1 cellular context compared by ENCODE assay signal in the genomic region with DNA sequence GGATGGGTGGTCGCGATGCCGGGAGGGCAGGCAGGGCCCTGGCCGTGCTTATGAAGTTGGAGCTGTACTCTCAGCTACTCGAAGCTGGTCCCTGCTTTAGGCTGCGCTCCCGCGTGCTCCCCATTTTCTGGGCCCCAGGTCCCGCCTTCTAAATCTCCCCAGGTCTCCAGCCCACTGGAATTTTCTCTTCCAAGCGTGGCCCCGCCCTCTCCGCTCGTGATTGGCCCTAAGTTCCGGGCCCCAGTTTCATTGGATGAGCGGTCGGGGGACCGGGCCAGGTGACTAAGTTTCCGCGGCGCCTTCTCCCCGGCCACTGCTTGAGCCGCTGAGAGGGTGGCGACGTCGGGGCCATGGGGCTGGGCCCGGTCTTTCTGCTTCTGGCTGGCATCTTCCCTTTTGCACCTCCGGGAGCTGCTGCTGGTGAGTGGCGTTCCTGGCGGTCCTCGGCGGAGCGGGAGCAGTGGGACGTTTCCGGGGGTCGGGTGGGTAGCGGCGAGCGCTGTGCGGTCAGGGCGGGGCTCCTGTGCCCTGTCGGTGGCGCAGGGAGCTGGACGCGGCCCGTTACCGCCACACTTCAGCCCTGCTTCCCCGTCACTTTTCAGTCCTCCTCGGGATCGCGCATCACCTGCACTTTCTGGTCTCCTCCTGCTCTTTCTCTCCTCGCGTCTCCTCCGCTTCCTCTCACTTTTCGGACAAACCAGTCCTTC.
TF ChIP-seq lines count a peak whose summit lies in the region.

A gene (plus strand): TSS at position 313 of the 707 bp plus-strand sequence. CDS start 38 bp downstream, at position 351.

TF ChIP-seq in K562, 482 proteins besides CTCF, POLR2A, EP300 and RAD21 (continued from another document and continues in another):
- TF ChIP-seq, protein P1, sequence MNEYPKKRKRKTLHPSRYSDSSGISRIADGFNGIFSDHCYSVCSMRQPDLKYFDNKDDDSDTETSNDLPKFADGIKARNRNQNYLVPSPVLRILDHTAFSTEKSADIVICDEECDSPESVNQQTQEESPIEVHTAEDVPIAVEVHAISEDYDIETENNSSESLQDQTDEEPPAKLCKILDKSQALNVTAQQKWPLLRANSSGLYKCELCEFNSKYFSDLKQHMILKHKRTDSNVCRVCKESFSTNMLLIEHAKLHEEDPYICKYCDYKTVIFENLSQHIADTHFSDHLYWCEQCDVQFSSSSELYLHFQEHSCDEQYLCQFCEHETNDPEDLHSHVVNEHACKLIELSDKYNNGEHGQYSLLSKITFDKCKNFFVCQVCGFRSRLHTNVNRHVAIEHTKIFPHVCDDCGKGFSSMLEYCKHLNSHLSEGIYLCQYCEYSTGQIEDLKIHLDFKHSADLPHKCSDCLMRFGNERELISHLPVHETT (CRISPR knock-in tag; conservative IDR thresholded peaks at IDR 0.05 in 1 of 2, IDR thresholded peaks at IDR 0.05 in 1 of 2): no peak
- TF ChIP-seq, protein P2, sequence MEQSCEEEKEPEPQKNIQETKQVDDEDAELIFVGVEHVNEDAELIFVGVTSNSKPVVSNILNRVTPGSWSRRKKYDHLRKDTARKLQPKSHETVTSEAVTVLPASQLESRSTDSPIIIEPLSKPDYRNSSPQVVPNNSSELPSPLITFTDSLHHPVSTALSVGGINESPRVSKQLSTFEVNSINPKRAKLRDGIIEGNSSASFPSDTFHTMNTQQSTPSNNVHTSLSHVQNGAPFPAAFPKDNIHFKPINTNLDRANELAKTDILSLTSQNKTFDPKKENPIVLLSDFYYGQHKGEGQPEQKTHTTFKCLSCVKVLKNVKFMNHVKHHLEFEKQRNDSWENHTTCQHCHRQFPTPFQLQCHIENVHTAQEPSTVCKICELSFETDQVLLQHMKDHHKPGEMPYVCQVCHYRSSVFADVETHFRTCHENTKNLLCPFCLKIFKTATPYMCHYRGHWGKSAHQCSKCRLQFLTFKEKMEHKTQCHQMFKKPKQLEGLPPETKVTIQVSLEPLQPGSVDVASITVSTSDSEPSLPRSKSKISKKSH (CRISPR knock-in tag; IDR thresholded peaks at IDR 0.05): no peak
- TF ChIP-seq CEBPG (CRISPR knock-in tag; IDR thresholded peaks at IDR 0.05) (no peak), CEBPG (tag; conservative IDR thresholded peaks at IDR 0.05 in 1 of 2, IDR thresholded peaks at IDR 0.05 in 1 of 2) (no peak), BRF1 (IDR thresholded peaks at IDR 0.05; ENCODE audit: borderline replicate concordance, extremely low read depth, insufficient read length) (no peak), MYBL2 (IDR thresholded peaks at IDR 0.05; ENCODE audit: low read depth) (no peak), MYBL2 (CRISPR knock-in tag; IDR thresholded peaks at IDR 0.05; ENCODE audit: borderline replicate concordance) (no peak), JUN (IDR thresholded peaks at IDR 0.05; ENCODE audit: borderline replicate concordance, low read depth, low read length) (no peak), JUN (CRISPR knock-in tag; IDR thresholded peaks at IDR 0.05; ENCODE audit: borderline replicate concordance) (no peak), ZNF347 (CRISPR knock-in tag; IDR thresholded peaks at IDR 0.05; ENCODE audit: low read depth) (no peak), ZNF165 (CRISPR knock-in tag; IDR thresholded peaks at IDR 0.05; ENCODE audit: borderline replicate concordance) (no peak), ZNF77 (CRISPR knock-in tag; IDR thresholded peaks at IDR 0.05) (no peak), FOXA1 (IDR thresholded peaks at IDR 0.05; ENCODE audit: borderline replicate concordance) (no peak), XRCC5 (IDR thresholded peaks at IDR 0.05; ENCODE audit: low read depth, low read length) (peak; percentile 36; the same call in 1 of the 2 replicates), ZNF134 (CRISPR knock-in tag; conservative IDR thresholded peaks at IDR 0.05) (peak; percentile 50; the same call in 1 of the 2 replicates), FOXJ3 (CRISPR knock-in tag; IDR thresholded peaks at IDR 0.05) (no peak), LCOR (CRISPR knock-in tag; IDR thresholded peaks at IDR 0.05) (peak; percentile 91), NCOA6 (IDR thresholded peaks at IDR 0.05) (no peak), FUS (optimal IDR thresholded peaks at IDR 0.05; ENCODE audit: low read depth, low read length) (no peak), HSF4 (CRISPR knock-in tag; IDR thresholded peaks at IDR 0.05; ENCODE audit: borderline replicate concordance) (no peak), ADNP (tag; IDR thresholded peaks at IDR 0.05) (no peak), SMAD4 (CRISPR knock-in tag; conservative IDR thresholded peaks at IDR 0.05) (peak; percentile 50; the same call in 1 of the 2 replicates), BMI1 (IDR thresholded peaks at IDR 0.05; ENCODE audit: low read length) (no peak), STAT5A (IDR thresholded peaks at IDR 0.05; ENCODE audit: borderline replicate concordance, low read length) (no peak), SUPT5H (IDR thresholded peaks at IDR 0.05) (peak; percentile 82), POLR2H (tag; IDR thresholded peaks at IDR 0.05; ENCODE audit: low read depth) (no peak), ZNF766 (CRISPR knock-in tag; conservative IDR thresholded peaks at IDR 0.05) (no peak), TCF7L2 (IDR thresholded peaks at IDR 0.05; ENCODE audit: low read depth, low read length) (no peak), MED1 (CRISPR knock-in tag; IDR thresholded peaks at IDR 0.05; ENCODE audit: borderline replicate concordance) (no peak)
- TF ChIP-seq, protein P3, sequence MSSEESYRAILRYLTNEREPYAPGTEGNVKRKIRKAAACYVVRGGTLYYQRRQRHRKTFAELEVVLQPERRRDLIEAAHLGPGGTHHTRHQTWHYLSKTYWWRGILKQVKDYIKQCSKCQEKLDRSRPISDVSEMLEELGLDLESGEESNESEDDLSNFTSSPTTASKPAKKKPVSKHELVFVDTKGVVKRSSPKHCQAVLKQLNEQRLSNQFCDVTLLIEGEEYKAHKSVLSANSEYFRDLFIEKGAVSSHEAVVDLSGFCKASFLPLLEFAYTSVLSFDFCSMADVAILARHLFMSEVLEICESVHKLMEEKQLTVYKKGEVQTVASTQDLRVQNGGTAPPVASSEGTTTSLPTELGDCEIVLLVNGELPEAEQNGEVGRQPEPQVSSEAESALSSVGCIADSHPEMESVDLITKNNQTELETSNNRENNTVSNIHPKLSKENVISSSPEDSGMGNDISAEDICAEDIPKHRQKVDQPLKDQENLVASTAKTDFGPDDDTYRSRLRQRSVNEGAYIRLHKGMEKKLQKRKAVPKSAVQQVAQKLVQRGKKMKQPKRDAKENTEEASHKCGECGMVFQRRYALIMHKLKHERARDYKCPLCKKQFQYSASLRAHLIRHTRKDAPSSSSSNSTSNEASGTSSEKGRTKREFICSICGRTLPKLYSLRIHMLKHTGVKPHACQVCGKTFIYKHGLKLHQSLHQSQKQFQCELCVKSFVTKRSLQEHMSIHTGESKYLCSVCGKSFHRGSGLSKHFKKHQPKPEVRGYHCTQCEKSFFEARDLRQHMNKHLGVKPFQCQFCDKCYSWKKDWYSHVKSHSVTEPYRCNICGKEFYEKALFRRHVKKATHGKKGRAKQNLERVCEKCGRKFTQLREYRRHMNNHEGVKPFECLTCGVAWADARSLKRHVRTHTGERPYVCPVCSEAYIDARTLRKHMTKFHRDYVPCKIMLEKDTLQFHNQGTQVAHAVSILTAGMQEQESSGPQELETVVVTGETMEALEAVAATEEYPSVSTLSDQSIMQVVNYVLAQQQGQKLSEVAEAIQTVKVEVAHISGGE (CRISPR knock-in tag; IDR thresholded peaks at IDR 0.05): peak in 1 of 3 experiments; percentile 74; a peak in 2 of 6 replicates
- TF ChIP-seq, protein P4, sequence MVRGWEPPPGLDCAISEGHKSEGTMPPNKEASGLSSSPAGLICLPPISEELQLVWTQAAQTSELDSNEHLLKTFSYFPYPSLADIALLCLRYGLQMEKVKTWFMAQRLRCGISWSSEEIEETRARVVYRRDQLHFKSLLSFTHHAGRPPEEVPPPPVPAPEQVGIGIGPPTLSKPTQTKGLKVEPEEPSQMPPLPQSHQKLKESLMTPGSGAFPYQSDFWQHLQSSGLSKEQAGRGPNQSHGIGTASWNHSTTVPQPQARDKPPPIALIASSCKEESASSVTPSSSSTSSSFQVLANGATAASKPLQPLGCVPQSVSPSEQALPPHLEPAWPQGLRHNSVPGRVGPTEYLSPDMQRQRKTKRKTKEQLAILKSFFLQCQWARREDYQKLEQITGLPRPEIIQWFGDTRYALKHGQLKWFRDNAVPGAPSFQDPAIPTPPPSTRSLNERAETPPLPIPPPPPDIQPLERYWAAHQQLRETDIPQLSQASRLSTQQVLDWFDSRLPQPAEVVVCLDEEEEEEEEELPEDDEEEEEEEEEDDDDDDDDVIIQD (CRISPR knock-in tag; IDR thresholded peaks at IDR 0.05): no peak
- TF ChIP-seq, protein P5, sequence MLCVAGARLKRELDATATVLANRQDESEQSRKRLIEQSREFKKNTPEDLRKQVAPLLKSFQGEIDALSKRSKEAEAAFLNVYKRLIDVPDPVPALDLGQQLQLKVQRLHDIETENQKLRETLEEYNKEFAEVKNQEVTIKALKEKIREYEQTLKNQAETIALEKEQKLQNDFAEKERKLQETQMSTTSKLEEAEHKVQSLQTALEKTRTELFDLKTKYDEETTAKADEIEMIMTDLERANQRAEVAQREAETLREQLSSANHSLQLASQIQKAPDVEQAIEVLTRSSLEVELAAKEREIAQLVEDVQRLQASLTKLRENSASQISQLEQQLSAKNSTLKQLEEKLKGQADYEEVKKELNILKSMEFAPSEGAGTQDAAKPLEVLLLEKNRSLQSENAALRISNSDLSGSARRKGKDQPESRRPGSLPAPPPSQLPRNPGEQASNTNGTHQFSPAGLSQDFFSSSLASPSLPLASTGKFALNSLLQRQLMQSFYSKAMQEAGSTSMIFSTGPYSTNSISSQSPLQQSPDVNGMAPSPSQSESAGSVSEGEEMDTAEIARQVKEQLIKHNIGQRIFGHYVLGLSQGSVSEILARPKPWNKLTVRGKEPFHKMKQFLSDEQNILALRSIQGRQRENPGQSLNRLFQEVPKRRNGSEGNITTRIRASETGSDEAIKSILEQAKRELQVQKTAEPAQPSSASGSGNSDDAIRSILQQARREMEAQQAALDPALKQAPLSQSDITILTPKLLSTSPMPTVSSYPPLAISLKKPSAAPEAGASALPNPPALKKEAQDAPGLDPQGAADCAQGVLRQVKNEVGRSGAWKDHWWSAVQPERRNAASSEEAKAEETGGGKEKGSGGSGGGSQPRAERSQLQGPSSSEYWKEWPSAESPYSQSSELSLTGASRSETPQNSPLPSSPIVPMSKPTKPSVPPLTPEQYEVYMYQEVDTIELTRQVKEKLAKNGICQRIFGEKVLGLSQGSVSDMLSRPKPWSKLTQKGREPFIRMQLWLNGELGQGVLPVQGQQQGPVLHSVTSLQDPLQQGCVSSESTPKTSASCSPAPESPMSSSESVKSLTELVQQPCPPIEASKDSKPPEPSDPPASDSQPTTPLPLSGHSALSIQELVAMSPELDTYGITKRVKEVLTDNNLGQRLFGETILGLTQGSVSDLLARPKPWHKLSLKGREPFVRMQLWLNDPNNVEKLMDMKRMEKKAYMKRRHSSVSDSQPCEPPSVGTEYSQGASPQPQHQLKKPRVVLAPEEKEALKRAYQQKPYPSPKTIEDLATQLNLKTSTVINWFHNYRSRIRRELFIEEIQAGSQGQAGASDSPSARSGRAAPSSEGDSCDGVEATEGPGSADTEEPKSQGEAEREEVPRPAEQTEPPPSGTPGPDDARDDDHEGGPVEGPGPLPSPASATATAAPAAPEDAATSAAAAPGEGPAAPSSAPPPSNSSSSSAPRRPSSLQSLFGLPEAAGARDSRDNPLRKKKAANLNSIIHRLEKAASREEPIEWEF (CRISPR knock-in tag; IDR thresholded peaks at IDR 0.05): no peak
- TF ChIP-seq, protein P6, sequence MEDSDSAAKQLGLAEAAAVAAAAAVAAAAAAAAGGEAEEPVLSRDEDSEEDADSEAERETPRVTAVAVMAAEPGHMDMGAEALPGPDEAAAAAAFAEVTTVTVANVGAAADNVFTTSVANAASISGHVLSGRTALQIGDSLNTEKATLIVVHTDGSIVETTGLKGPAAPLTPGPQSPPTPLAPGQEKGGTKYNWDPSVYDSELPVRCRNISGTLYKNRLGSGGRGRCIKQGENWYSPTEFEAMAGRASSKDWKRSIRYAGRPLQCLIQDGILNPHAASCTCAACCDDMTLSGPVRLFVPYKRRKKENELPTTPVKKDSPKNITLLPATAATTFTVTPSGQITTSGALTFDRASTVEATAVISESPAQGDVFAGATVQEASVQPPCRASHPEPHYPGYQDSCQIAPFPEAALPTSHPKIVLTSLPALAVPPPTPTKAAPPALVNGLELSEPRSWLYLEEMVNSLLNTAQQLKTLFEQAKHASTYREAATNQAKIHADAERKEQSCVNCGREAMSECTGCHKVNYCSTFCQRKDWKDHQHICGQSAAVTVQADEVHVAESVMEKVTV (CRISPR knock-in tag; IDR thresholded peaks at IDR 0.05): no peak
- TF ChIP-seq, protein P7, sequence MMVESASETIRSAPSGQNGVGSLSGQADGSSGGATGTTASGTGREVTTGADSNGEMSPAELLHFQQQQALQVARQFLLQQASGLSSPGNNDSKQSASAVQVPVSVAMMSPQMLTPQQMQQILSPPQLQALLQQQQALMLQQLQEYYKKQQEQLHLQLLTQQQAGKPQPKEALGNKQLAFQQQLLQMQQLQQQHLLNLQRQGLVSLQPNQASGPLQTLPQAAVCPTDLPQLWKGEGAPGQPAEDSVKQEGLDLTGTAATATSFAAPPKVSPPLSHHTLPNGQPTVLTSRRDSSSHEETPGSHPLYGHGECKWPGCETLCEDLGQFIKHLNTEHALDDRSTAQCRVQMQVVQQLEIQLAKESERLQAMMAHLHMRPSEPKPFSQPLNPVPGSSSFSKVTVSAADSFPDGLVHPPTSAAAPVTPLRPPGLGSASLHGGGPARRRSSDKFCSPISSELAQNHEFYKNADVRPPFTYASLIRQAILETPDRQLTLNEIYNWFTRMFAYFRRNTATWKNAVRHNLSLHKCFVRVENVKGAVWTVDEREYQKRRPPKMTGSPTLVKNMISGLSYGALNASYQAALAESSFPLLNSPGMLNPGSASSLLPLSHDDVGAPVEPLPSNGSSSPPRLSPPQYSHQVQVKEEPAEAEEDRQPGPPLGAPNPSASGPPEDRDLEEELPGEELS (CRISPR knock-in tag; IDR thresholded peaks at IDR 0.05; ENCODE audit: borderline replicate concordance): no peak
- TF ChIP-seq, protein P8, sequence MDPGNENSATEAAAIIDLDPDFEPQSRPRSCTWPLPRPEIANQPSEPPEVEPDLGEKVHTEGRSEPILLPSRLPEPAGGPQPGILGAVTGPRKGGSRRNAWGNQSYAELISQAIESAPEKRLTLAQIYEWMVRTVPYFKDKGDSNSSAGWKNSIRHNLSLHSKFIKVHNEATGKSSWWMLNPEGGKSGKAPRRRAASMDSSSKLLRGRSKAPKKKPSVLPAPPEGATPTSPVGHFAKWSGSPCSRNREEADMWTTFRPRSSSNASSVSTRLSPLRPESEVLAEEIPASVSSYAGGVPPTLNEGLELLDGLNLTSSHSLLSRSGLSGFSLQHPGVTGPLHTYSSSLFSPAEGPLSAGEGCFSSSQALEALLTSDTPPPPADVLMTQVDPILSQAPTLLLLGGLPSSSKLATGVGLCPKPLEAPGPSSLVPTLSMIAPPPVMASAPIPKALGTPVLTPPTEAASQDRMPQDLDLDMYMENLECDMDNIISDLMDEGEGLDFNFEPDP (CRISPR knock-in tag; IDR thresholded peaks at IDR 0.05): no peak
- TF ChIP-seq, protein P9, sequence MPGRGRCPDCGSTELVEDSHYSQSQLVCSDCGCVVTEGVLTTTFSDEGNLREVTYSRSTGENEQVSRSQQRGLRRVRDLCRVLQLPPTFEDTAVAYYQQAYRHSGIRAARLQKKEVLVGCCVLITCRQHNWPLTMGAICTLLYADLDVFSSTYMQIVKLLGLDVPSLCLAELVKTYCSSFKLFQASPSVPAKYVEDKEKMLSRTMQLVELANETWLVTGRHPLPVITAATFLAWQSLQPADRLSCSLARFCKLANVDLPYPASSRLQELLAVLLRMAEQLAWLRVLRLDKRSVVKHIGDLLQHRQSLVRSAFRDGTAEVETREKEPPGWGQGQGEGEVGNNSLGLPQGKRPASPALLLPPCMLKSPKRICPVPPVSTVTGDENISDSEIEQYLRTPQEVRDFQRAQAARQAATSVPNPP (IDR thresholded peaks at IDR 0.05; ENCODE audit: borderline replicate concordance, insufficient read depth, insufficient read length): no peak
